Comparison of ENCODE assay signal across 29 cellular contexts in genomic region chr11:58613228-58613627, GRCh38.
"Had no signal": no experiment of that assay in that cellular context is flagged by ENCODE, and none has a peak within 500 bp of the region (broad histone marks: within the 10 kb centered on the region; RNA-seq: fewer than 3 reads in every experiment).

No MANE protein-coding gene starts in this region.

- H3K9me3 Mint-ChIP-seq: activated B cell treated with CpG ODN at 0.5 μM for 24 hours; activated CD4-positive, alpha-beta memory T cell treated with anti-CD3 and anti-CD28 coated beads, Interleukin-2, amount 10 ng/mL, durations not matched to agents 7 days and 5 days; activated CD4-positive, alpha-beta T cell treated with anti-CD3 and anti-CD28 coated beads, Interleukin-2, amount 10 ng/mL, durations not matched to agents 7 days and 5 days; activated naive CD4-positive, alpha-beta T cell treated with anti-CD3 and anti-CD28 coated beads, Interleukin-2, amount 50 U/mL, for 24 hours; activated naive CD8-positive, alpha-beta T cell treated with anti-CD3 and anti-CD28 coated beads, Interleukin-2, amount 10 ng/mL, durations not matched to agents 7 days and 5 days; activated T-cell treated with anti-CD3 and anti-CD28 coated beads, Interleukin-2, amount 50 U/mL, for 72 hours; brain; T-cell; T-helper 1 cell treated with Interleukin-12 subunit alpha and Interleukin-12 subunit beta and Interleukin-4 antibody, amounts not matched to agents 30 μg/mL and 1 μg/mL, for 36 hours; T-helper 2 cell treated with Interferon-gamma antibody and Interleukin-4, amounts not matched to agents 5 μg/mL and 100 μg/mL, for 36 hours had no signal

- H3K4me1 Mint-ChIP-seq: activated naive CD8-positive, alpha-beta T cell treated with anti-CD3 and anti-CD28 coated beads, Interleukin-2, amount 10 ng/mL, durations not matched to agents 7 days and 5 days; brain had no signal

- H3K27ac Mint-ChIP-seq: activated B cell treated with CpG ODN at 0.5 μM for 24 hours; activated CD4-positive, alpha-beta memory T cell treated with anti-CD3 and anti-CD28 coated beads, Interleukin-2, amount 10 ng/mL, durations not matched to agents 7 days and 5 days; activated CD4-positive, alpha-beta T cell treated with anti-CD3 and anti-CD28 coated beads, Interleukin-2, amount 10 ng/mL, durations not matched to agents 7 days and 5 days; activated CD8-positive, alpha-beta memory T cell treated with anti-CD3 and anti-CD28 coated beads, Interleukin-2, amount 10 ng/mL, durations not matched to agents 7 days and 5 days; brain; T-helper 1 cell treated with Interleukin-12 subunit alpha and Interleukin-12 subunit beta and Interleukin-4 antibody, amounts not matched to agents 30 μg/mL and 1 μg/mL, for 36 hours had no signal

- H3K4me3 Mint-ChIP-seq: activated B cell treated with CpG ODN at 0.5 μM for 24 hours; activated CD4-positive, alpha-beta memory T cell treated with anti-CD3 and anti-CD28 coated beads, Interleukin-2, amount 10 ng/mL, durations not matched to agents 7 days and 5 days; activated CD4-positive, alpha-beta T cell treated with anti-CD3 and anti-CD28 coated beads, Interleukin-2, amount 10 ng/mL, durations not matched to agents 7 days and 5 days; activated CD8-positive, alpha-beta memory T cell treated with anti-CD3 and anti-CD28 coated beads, Interleukin-2, amount 10 ng/mL, durations not matched to agents 7 days and 5 days; activated naive CD4-positive, alpha-beta T cell treated with anti-CD3 and anti-CD28 coated beads, Interleukin-2, amount 50 U/mL, for 24 hours; activated naive CD8-positive, alpha-beta T cell treated with anti-CD3 and anti-CD28 coated beads, Interleukin-2, amount 10 ng/mL, durations not matched to agents 7 days and 5 days; activated T-cell treated with anti-CD3 and anti-CD28 coated beads, Interleukin-2, amount 50 U/mL, for 72 hours; brain; T-cell; T-helper 1 cell treated with Interleukin-12 subunit alpha and Interleukin-12 subunit beta and Interleukin-4 antibody, amounts not matched to agents 30 μg/mL and 1 μg/mL, for 36 hours; T-helper 2 cell treated with Interferon-gamma antibody and Interleukin-4, amounts not matched to agents 5 μg/mL and 100 μg/mL, for 36 hours had no signal

- H3K9me3 ChIP-seq: ascending aorta, breast epithelium, colonic mucosa had no signal

- H3K27me3 Mint-ChIP-seq: activated B cell treated with CpG ODN at 0.5 μM for 24 hours; activated CD4-positive, alpha-beta memory T cell treated with anti-CD3 and anti-CD28 coated beads, Interleukin-2, amount 10 ng/mL, durations not matched to agents 7 days and 5 days; activated CD4-positive, alpha-beta T cell treated with anti-CD3 and anti-CD28 coated beads, Interleukin-2, amount 10 ng/mL, durations not matched to agents 7 days and 5 days; activated CD8-positive, alpha-beta memory T cell treated with anti-CD3 and anti-CD28 coated beads, Interleukin-2, amount 10 ng/mL, durations not matched to agents 7 days and 5 days; activated naive CD4-positive, alpha-beta T cell treated with anti-CD3 and anti-CD28 coated beads, Interleukin-2, amount 50 U/mL, for 24 hours; activated naive CD8-positive, alpha-beta T cell treated with anti-CD3 and anti-CD28 coated beads, Interleukin-2, amount 10 ng/mL, durations not matched to agents 7 days and 5 days; brain; T-cell had no signal

- DNase-seq: activated B cell treated with CpG ODN at 0.5 μM for 24 hours; activated CD4-positive, alpha-beta memory T cell treated with anti-CD3 and anti-CD28 coated beads, Interleukin-2, amount 10 ng/mL, durations not matched to agents 7 days and 5 days; activated CD4-positive, alpha-beta T cell treated with anti-CD3 and anti-CD28 coated beads, Interleukin-2, amount 10 ng/mL, durations not matched to agents 7 days and 5 days; activated CD4-positive, alpha-beta T cell treated with anti-CD3 and anti-CD28 coated beads, Interleukin-2, amount 50 U/mL, for 4 hours; activated CD8-positive, alpha-beta memory T cell treated with anti-CD3 and anti-CD28 coated beads, Interleukin-2, amount 10 ng/mL, durations not matched to agents 7 days and 5 days; activated CD8-positive, alpha-beta memory T cell treated with anti-CD3 and anti-CD28 coated beads, Interleukin-2, amount 50 U/mL, for 4 hours; activated effector memory CD4-positive, alpha-beta T cell treated with Interleukin-2 at 50 U/mL for 16 hours; activated gamma-delta T cell treated with Interleukin-2 at 50 U/mL for 16 hours; activated naive CD4-positive, alpha-beta T cell treated with Interleukin-2 at 50 U/mL for 16 hours; activated naive CD8-positive, alpha-beta T cell treated with anti-CD3 and anti-CD28 coated beads, Interleukin-2, amount 10 ng/mL, durations not matched to agents 7 days and 5 days; activated T-cell treated with anti-CD3 and anti-CD28 coated beads, Interleukin-2, amount 50 U/mL, for 72 hours; central memory CD4-positive, alpha-beta T cell; cerebellar nuclear complex; colonic mucosa; effector CD8-positive, alpha-beta T cell; foreskin fibroblast; head of caudate nucleus; SW 1271; T-cell; T1000; WERI-Rb-1 had no signal

- ATAC-seq: activated CD4-positive, CD25-positive, alpha-beta regulatory T cell treated with anti-CD3 and anti-CD28 coated beads, Interleukin-2, amount 50 U/mL, for 24 hours; activated CD8-positive, alpha-beta memory T cell treated with anti-CD3 and anti-CD28 coated beads, Interleukin-2, amount 10 ng/mL, durations not matched to agents 7 days and 5 days; esophagus mucosa; T-cell had no signal
